1 cellular context compared by ENCODE assay signal in genomic region chr19:55544014-55544413, GRCh38.
TF ChIP-seq lines count a peak whose summit lies in the region.

No MANE protein-coding gene starts in this region.

TF ChIP-seq in HepG2, 621 proteins besides CTCF, POLR2A, EP300 and RAD21:
- peak; percentile 77; the same call in 1 of the 2 replicates for TF ChIP-seq ZNF768 (CRISPR knock-in tag; IDR thresholded peaks at IDR 0.05)
- no peak for TF ChIP-seq SMYD3 (CRISPR knock-in tag; IDR thresholded peaks at IDR 0.05)
